Comparison of ENCODE assay signal across 19 cellular contexts in the genomic region with DNA sequence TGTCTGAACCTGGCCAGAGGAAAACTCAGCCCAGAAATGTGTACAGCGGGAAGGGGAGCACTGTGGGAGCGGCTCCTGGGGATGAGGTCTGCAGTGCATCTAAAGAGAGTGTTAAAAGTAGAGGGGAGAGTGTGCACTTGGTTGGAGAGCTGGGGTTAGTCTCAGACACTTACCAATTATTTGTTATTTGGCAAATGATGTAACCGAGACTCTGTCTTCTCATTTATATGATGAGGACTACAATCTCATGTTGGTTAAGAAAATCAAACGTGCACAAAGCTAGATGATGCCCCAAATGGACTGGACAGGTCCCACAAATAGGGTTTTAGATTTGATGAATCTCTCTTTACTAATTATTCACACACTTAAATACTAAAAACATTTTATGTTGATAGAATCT.
DNase-seq lines count a peak whose midpoint lies in the region; ATAC-seq lines count a peak whose summit lies in the region.
"Had no signal": no experiment of that assay in that cellular context is flagged by ENCODE, and none has a peak within 500 bp of the region (broad histone marks: within the 10 kb centered on the region; RNA-seq: fewer than 3 reads in every experiment).

No MANE protein-coding gene starts in this region.

- H3K36me3 Mint-ChIP-seq in activated CD4-positive, alpha-beta T cell treated with anti-CD3 and anti-CD28 coated beads for 36 hours (ENCODE audit: low read depth), result peaks cover 5% of the 10 kb centered on the region
- peaks cover 20% of the 10 kb centered on the region for H3K36me3 Mint-ChIP-seq in stimulated activated naive CD8-positive, alpha-beta T cell treated with anti-CD3 and anti-CD28 coated beads, Interleukin-15, Interleukin-2, amounts not matched to agents 100 ng/mL and 50 ng/mL, for 24 hours (ENCODE audit: low read depth)
- H3K36me3 Mint-ChIP-seq in central memory CD8-positive, alpha-beta T cell (ENCODE audit: insufficient read depth), result no peaks in the 10 kb centered on the region

- peak overlapping the region; percentile 37 for H3K27ac Mint-ChIP-seq in activated CD4-positive, alpha-beta T cell treated with anti-CD3 and anti-CD28 coated beads for 36 hours
- peak overlapping the region; percentile 95 for H3K27ac Mint-ChIP-seq in stimulated activated naive CD8-positive, alpha-beta T cell treated with anti-CD3 and anti-CD28 coated beads, Interleukin-15, Interleukin-2, amounts not matched to agents 100 ng/mL and 50 ng/mL, for 24 hours
- H3K27ac Mint-ChIP-seq in central memory CD8-positive, alpha-beta T cell (ENCODE audit: low read depth), result no peak overlapping the region

- CTCF ChIA-PET in activated CD4-positive, alpha-beta T cell treated with anti-CD3 and anti-CD28 coated beads for 36 hours (lab: Charles Lee), result no interaction called here

- POLR2A ChIA-PET in activated CD4-positive, alpha-beta T cell treated with anti-CD3 and anti-CD28 coated beads for 36 hours (lab: Charles Lee), result no interaction called here

- ATAC-seq in activated CD4-positive, alpha-beta T cell treated with anti-CD3 and anti-CD28 coated beads for 36 hours, result no peak
- no peak for ATAC-seq in stimulated activated naive CD8-positive, alpha-beta T cell treated with anti-CD3 and anti-CD28 coated beads, Interleukin-15, Interleukin-2, amounts not matched to agents 100 U/mL and 50 U/mL, for 24 hours
- no peak for ATAC-seq in central memory CD8-positive, alpha-beta T cell (replicated peaks; ENCODE audit: extremely low read depth, poor library complexity, severe bottlenecking)
- no peak for ATAC-seq in GM21717 (IDR thresholded peaks at IDR 0.05; ENCODE audit: unreplicated experiment)

- H3K4me1 Mint-ChIP-seq in activated CD4-positive, alpha-beta T cell treated with anti-CD3 and anti-CD28 coated beads for 36 hours, result peaks cover 33% of the 10 kb centered on the region
- peaks cover 76% of the 10 kb centered on the region for H3K4me1 Mint-ChIP-seq in stimulated activated naive CD8-positive, alpha-beta T cell treated with anti-CD3 and anti-CD28 coated beads, Interleukin-15, Interleukin-2, amounts not matched to agents 100 ng/mL and 50 ng/mL, for 24 hours (ENCODE audit: low read depth)
- H3K4me1 Mint-ChIP-seq in central memory CD8-positive, alpha-beta T cell, result no peaks in the 10 kb centered on the region

- DNase-seq in activated CD4-positive, alpha-beta T cell treated with anti-CD3 and anti-CD28 coated beads for 36 hours, result no peak
- DNase-seq in activated CD4-positive, alpha-beta T cell treated with anti-CD3 and anti-CD28 coated beads for 4 hours, result no peak
- DNase-seq in stimulated activated naive CD8-positive, alpha-beta T cell treated with anti-CD3 and anti-CD28 coated beads, Interleukin-15, Interleukin-2, amounts not matched to agents 100 U/mL and 50 U/mL, for 24 hours, result no peak
- no peak for DNase-seq in central memory CD8-positive, alpha-beta T cell (ENCODE audit: low spot score in 2 of 2)
- no peak for DNase-seq in activated naive CD4-positive, alpha-beta T cell (lab: John Stamatoyannopoulos, UW)
- DNase-seq in mesenteric fat pad (ENCODE audit: low spot score), result no peak
- DNase-seq: AML-193, DMS153, GDM1, HCEC 1CT, MM.1S, NCI-H1092, NCI-H1436 treated with DMSO at 0.1 percent for 48 hours, NCI-H2029, NCI-H345, NCI-H524 treated with DMSO at 0.1 percent for 48 hours, SIG-M5 had no signal

- intact Hi-C loops in activated CD4-positive, alpha-beta T cell treated with anti-CD3 and anti-CD28 coated beads for 36 hours (cut with DNase I, micrococcal nuclease), result loop anchor here (10.0 kb wide), 2 partner anchors 682 to 882 kb away; no protein-coding TSS in a partner anchor

- peak overlapping the region; percentile 15 for H3K4me3 Mint-ChIP-seq in activated CD4-positive, alpha-beta T cell treated with anti-CD3 and anti-CD28 coated beads for 36 hours
- H3K4me3 Mint-ChIP-seq in stimulated activated naive CD8-positive, alpha-beta T cell treated with anti-CD3 and anti-CD28 coated beads, Interleukin-15, Interleukin-2, amounts not matched to agents 100 ng/mL and 50 ng/mL, for 24 hours, result peak overlapping the region; percentile 76
- H3K4me3 Mint-ChIP-seq in central memory CD8-positive, alpha-beta T cell, result peak overlapping the region; percentile 35

- H3K27me3 Mint-ChIP-seq in activated CD4-positive, alpha-beta T cell treated with anti-CD3 and anti-CD28 coated beads for 36 hours, result peaks cover 10% of the 10 kb centered on the region
- no peaks in the 10 kb centered on the region for H3K27me3 Mint-ChIP-seq in stimulated activated naive CD8-positive, alpha-beta T cell treated with anti-CD3 and anti-CD28 coated beads, Interleukin-15, Interleukin-2, amounts not matched to agents 100 ng/mL and 50 ng/mL, for 24 hours
- peaks cover 36% of the 10 kb centered on the region for H3K27me3 Mint-ChIP-seq in central memory CD8-positive, alpha-beta T cell

- H3K9me3 Mint-ChIP-seq in activated CD4-positive, alpha-beta T cell treated with anti-CD3 and anti-CD28 coated beads for 36 hours (ENCODE audit: low read depth), result no peaks in the 10 kb centered on the region
- no peaks in the 10 kb centered on the region for H3K9me3 Mint-ChIP-seq in stimulated activated naive CD8-positive, alpha-beta T cell treated with anti-CD3 and anti-CD28 coated beads, Interleukin-15, Interleukin-2, amounts not matched to agents 100 ng/mL and 50 ng/mL, for 24 hours
- H3K9me3 Mint-ChIP-seq in central memory CD8-positive, alpha-beta T cell, result no peaks in the 10 kb centered on the region

Comparison
In these comparisons a context has a peak if more than half of its experiments do, and no peak if none do; other contexts are left out.
1. H3K4me3 Mint-ChIP-seq: peak in every context shown above with its lines; median percentile 76 in stimulated activated naive CD8-positive, alpha-beta T cell treated with anti-CD3 and anti-CD28 coated beads, Interleukin-15, Interleukin-2, amounts not matched to agents 100 ng/mL and 50 ng/mL, for 24 hours; 35 in central memory CD8-positive, alpha-beta T cell; 15 in activated CD4-positive, alpha-beta T cell treated with anti-CD3 and anti-CD28 coated beads for 36 hours.